21 cellular contexts compared by ENCODE assay signal in the genomic region with DNA sequence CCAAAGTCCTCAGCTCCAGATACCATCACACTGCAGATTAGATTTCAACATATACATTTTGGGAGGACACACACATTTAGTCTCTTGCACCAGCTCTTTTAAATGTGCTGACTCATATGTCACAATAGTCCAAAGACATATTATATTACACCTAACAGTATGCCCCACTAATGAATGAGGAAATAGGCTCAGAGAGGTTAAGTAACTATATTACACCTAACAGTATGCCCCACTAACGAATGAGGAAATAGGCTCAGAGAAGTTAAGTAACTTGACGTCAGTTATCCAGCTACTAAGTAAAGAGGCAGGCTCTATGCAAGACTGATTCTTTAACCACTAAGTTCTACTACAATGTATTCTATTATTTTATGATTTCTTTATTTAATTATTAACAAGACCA. TPM values are rescaled to one million over a fixed set of nuclear protein-coding genes. Genes with fewer than 3 reads are reported as not detected.
A peak's percentile ranks its signal among the peaks of the same experiment; 100 is the strongest.
DNase-seq lines count a peak whose midpoint lies in the region; ATAC-seq and TF ChIP-seq lines count a peak whose summit lies in the region.
"Had no signal": no experiment of that assay in that cellular context is flagged by ENCODE, and none has a peak within 500 bp of the region (broad histone marks: within the 10 kb centered on the region; RNA-seq: fewer than 3 reads in every experiment).

No MANE protein-coding gene starts in this region.

- CTCF ChIA-PET in naive thymus-derived CD4-positive, alpha-beta T cell (lab: Charles Lee): no interaction called here
- CTCF ChIA-PET in mammary epithelial cell (lab: Charles Lee; ENCODE audit: low non-redundant PET): no interaction called here

- POLR2A ChIA-PET in naive thymus-derived CD4-positive, alpha-beta T cell (lab: Charles Lee): no interaction called here

- peaks cover 0 to 12% (median 7%) of the 10 kb centered on the region in 7 donors for H3K4me1 Mint-ChIP-seq in naive thymus-derived CD4-positive, alpha-beta T cell

- no peaks in the 10 kb centered on the region for H3K36me3 ChIP-seq in naive thymus-derived CD4-positive, alpha-beta T cell (ENCODE audit: control insufficient read depth in 2 of 3, insufficient read depth in 3 of 3, low read length in 3 of 3)
- H3K36me3 ChIP-seq in mammary epithelial cell (ENCODE audit: insufficient read depth, low read length): no peaks in the 10 kb centered on the region
- no peaks in the 10 kb centered on the region for H3K36me3 ChIP-seq in esophagus muscularis mucosa
- H3K36me3 ChIP-seq: cardiac muscle cell had no signal

- no peak for TF ChIP-seq POLR2A in esophagus muscularis mucosa (IDR thresholded peaks at IDR 0.05; ENCODE audit: low read depth)

- dilution Hi-C loops in mammary epithelial cell (cut with HindIII; ENCODE audit: low sequenced_read_pairs): no loop called here

- no peaks in the 10 kb centered on the region for H3K27me3 ChIP-seq in naive thymus-derived CD4-positive, alpha-beta T cell (ENCODE audit: control insufficient read depth in 2 of 2, insufficient read depth in 2 of 2, low read length in 2 of 2)
- H3K27me3 ChIP-seq in mammary epithelial cell (ENCODE audit: insufficient read depth, low read length) (peaks cover 2% of the 10 kb centered on the region), esophagus muscularis mucosa (peaks cover 0 to 71% (median 18%) of the 10 kb centered on the region in 4 donors)

- no peaks in the 10 kb centered on the region for H3K36me3 Mint-ChIP-seq in naive thymus-derived CD4-positive, alpha-beta T cell
- H3K36me3 Mint-ChIP-seq: activated naive CD8-positive, alpha-beta T cell had no signal

- WGBS in mammary epithelial cell (ENCODE audit: low coverage, missing lambda C conversion rate): 74% methylated on average over 2 of the region's 2 CpGs
- 80% methylated on average over 2 of the region's 2 CpGs for WGBS in esophagus muscularis mucosa

- no peak overlapping the region for H3K4me3 ChIP-seq in naive thymus-derived CD4-positive, alpha-beta T cell (ENCODE audit: low read length)
- H3K4me3 ChIP-seq in mammary epithelial cell (replicated peaks in 1 of 3; ENCODE audit: insufficient read depth in 1 of 3, low read depth in 2 of 3, low read length in 3 of 3) (no peak overlapping the region), esophagus muscularis mucosa (no peak overlapping the region)
- H3K4me3 ChIP-seq: cardiac muscle cell had no signal

- H3K4me2 ChIP-seq in mammary epithelial cell (ENCODE audit: insufficient read depth, low read depth, low read length): no peak overlapping the region

- H4K20me1 ChIP-seq in mammary epithelial cell (ENCODE audit: insufficient read depth, low read length): no peaks in the 10 kb centered on the region

- H3K27me3 Mint-ChIP-seq in naive thymus-derived CD4-positive, alpha-beta T cell: peaks cover 41 to 65% (median 57%) of the 10 kb centered on the region in 5 donors

- H3K9ac ChIP-seq in mammary epithelial cell (ENCODE audit: insufficient read depth, low read length): no peak overlapping the region

- no peak overlapping the region for H3K27ac Mint-ChIP-seq in naive thymus-derived CD4-positive, alpha-beta T cell
- H3K27ac Mint-ChIP-seq: activated naive CD8-positive, alpha-beta T cell; CD4-positive, alpha-beta T cell; endodermal cell had no signal

- no peaks in the 10 kb centered on the region for H3K79me2 ChIP-seq in mammary epithelial cell (ENCODE audit: insufficient read depth, low read length)

- ATAC-seq in GM19025 (IDR thresholded peaks at IDR 0.05; ENCODE audit: low read depth, unreplicated experiment) (peak; percentile 45), HG03175 (IDR thresholded peaks at IDR 0.05; ENCODE audit: unreplicated experiment) (peak; percentile 64), left colon (no peak)
- peak; percentile 52 for ATAC-seq in naive thymus-derived CD4-positive, alpha-beta T cell
- ATAC-seq: activated T-cell treated with anti-CD3 and anti-CD28 coated beads, Interleukin-2, amount 50 U/mL, for 4 hours had no signal

- TF ChIP-seq CTCF in mammary epithelial cell (conservative IDR thresholded peaks at IDR 0.05 in 1 of 2, IDR thresholded peaks at IDR 0.05 in 1 of 2; ENCODE audit: extremely low read depth in 1 of 2, insufficient read depth in 1 of 2, low read depth in 1 of 2, low read length in 2 of 2) (no peak), esophagus muscularis mucosa (IDR thresholded peaks at IDR 0.05) (no peak)

- H3K9me3 Mint-ChIP-seq in naive thymus-derived CD4-positive, alpha-beta T cell: peaks cover 0 to 3% (median 0%) of the 10 kb centered on the region in 11 donors
- H3K9me3 Mint-ChIP-seq: activated T-cell treated with anti-CD3 and anti-CD28 coated beads, Interleukin-2, amount 50 U/mL, for 4 hours; CD4-positive, alpha-beta T cell; endodermal cell had no signal

- no peak overlapping the region for H3K27ac ChIP-seq in naive thymus-derived CD4-positive, alpha-beta T cell (ENCODE audit: low read depth, low read length)
- H3K27ac ChIP-seq in mammary epithelial cell (ENCODE audit: insufficient read depth, low read depth, low read length) (no peak overlapping the region), esophagus muscularis mucosa (replicated peaks in 1 of 4) (no peak overlapping the region)
- H3K27ac ChIP-seq: cardiac muscle cell had no signal

- H2AFZ ChIP-seq in mammary epithelial cell (ENCODE audit: low read depth, low read length): no peak overlapping the region

- DNase-seq in NOMO-1 treated with dmso at 0.1 percent for 144 hours (lab: John Stamatoyannopoulos, UW; ENCODE audit: unreplicated experiment) (peak; percentile 87), left colon (no peak), mammary epithelial cell (no peak), hypothalamus (lab: John Stamatoyannopoulos, UW) (no peak), esophagus muscularis mucosa (ENCODE audit: extremely low spot score) (no peak)
- no peak for DNase-seq in naive thymus-derived CD4-positive, alpha-beta T cell
- DNase-seq: activated T-cell treated with anti-CD3 and anti-CD28 coated beads, Interleukin-2, amount 50 U/mL, for 4 hours; CD4-positive, alpha-beta T cell; DND-41; endodermal cell; foreskin fibroblast; H7; NCI-H2107; NCI-H82; SHP77 treated with DMSO at 0.1 percent for 48 hours had no signal

- no peaks in the 10 kb centered on the region for H3K4me1 ChIP-seq in naive thymus-derived CD4-positive, alpha-beta T cell (ENCODE audit: control insufficient read depth in 2 of 2, insufficient read depth in 2 of 2, low read length in 2 of 2)
- H3K4me1 ChIP-seq in mammary epithelial cell (ENCODE audit: insufficient read depth, low read length): no peaks in the 10 kb centered on the region
- H3K4me1 ChIP-seq in esophagus muscularis mucosa: peaks cover 2 to 19% (median 15%) of the 10 kb centered on the region in 4 donors

- no peak overlapping the region for H3K4me3 Mint-ChIP-seq in naive thymus-derived CD4-positive, alpha-beta T cell
- H3K4me3 Mint-ChIP-seq: activated naive CD8-positive, alpha-beta T cell; activated T-cell treated with anti-CD3 and anti-CD28 coated beads, Interleukin-2, amount 50 U/mL, for 4 hours; CD4-positive, alpha-beta T cell; endodermal cell had no signal

- no peak for TF ChIP-seq EP300 in esophagus muscularis mucosa (IDR thresholded peaks at IDR 0.05)

- no peaks in the 10 kb centered on the region for H3K9me3 ChIP-seq in naive thymus-derived CD4-positive, alpha-beta T cell (ENCODE audit: control insufficient read depth in 2 of 3, low read length in 3 of 3)
- H3K9me3 ChIP-seq in mammary epithelial cell (replicated peaks; ENCODE audit: insufficient read depth, low read length) (no peaks in the 10 kb centered on the region), esophagus muscularis mucosa (no peaks in the 10 kb centered on the region)

- in situ Hi-C loops in mammary epithelial cell (cut with MboI; ENCODE audit: low sequenced_read_pairs in 2 of 2): no loop called here

- no TSS peak for BruUV-seq in mammary epithelial cell (replicated peaks; lab: Mats Ljungman, UMichigan)

- intact Hi-C loops in naive thymus-derived CD4-positive, alpha-beta T cell (cut with micrococcal nuclease): no loop called here
- intact Hi-C loops in left colon (cut with DNase I, micrococcal nuclease) (no loop called here), mammary epithelial cell (cut with micrococcal nuclease) (no loop called here), esophagus muscularis mucosa (cut with DNase I) (no loop called here)

RNA-seq across cellular contexts. Expression of a gene that starts 9.7 kb away (rescaled TPM):
- total RNA-seq in naive thymus-derived CD4-positive, alpha-beta T cell: not detected
- not detected for polyA plus RNA-seq in naive thymus-derived CD4-positive, alpha-beta T cell
- total RNA-seq in left colon (under 1 TPM; 0.09 to 0.17 TPM), mammary epithelial cell (not detected), esophagus muscularis mucosa (1 to 10 TPM in 1 of 4 donors, under 1 TPM in 2, not detected in 1; 0.11 to 1.6 (median 0.17) TPM)
- polyA plus RNA-seq in mammary epithelial cell: 0.07 TPM
- polyA minus RNA-seq in mammary epithelial cell: not detected
- total RNA-seq: activated T-cell treated with anti-CD3 and anti-CD28 coated beads, Interleukin-2, amount 50 U/mL, for 4 hours; CD4-positive, alpha-beta T cell; H7; lung microvascular endothelial cell had no signal
- polyA plus RNA-seq: neural cell had no signal
